2 cellular contexts compared by ENCODE assay signal in genomic region chr6:142848156-142848555, GRCh38.
TF ChIP-seq lines count a peak whose summit lies in the region.

No MANE protein-coding gene starts in this region.

TF ChIP-seq in SK-N-SH, 30 proteins besides CTCF, POLR2A, EP300 and RAD21 (continued from another document):
- TF ChIP-seq REST (IDR thresholded peaks at IDR 0.05; ENCODE audit: low read depth, low read length) (no peak), POLR2AphosphoS5 (IDR thresholded peaks at IDR 0.05; ENCODE audit: low read depth, low read length) (no peak), YY1 (IDR thresholded peaks at IDR 0.05; ENCODE audit: low read depth) (no peak), GABPA (IDR thresholded peaks at IDR 0.05; ENCODE audit: low read depth) (no peak)
TF ChIP-seq in SK-N-SH: peak in this region for 0.

TF ChIP-seq in SK-N-SH treated with all-trans-retinoic acid at 6 μM for 48 hours, 23 proteins besides CTCF, POLR2A, EP300 and RAD21 (continued from another document):
- TF ChIP-seq ESRRG (CRISPR knock-in tag; IDR thresholded peaks at IDR 0.05) (no peak), CREB5 (CRISPR knock-in tag; IDR thresholded peaks at IDR 0.05; ENCODE audit: low read depth) (no peak), BACH2 (CRISPR knock-in tag; IDR thresholded peaks at IDR 0.05; ENCODE audit: borderline replicate concordance) (no peak), TCF4 (CRISPR knock-in tag; IDR thresholded peaks at IDR 0.05; ENCODE audit: borderline replicate concordance) (no peak), ZFP30 (CRISPR knock-in tag; IDR thresholded peaks at IDR 0.05) (no peak), TOX (CRISPR knock-in tag; IDR thresholded peaks at IDR 0.05; ENCODE audit: borderline replicate concordance) (no peak)
